In the genomic region with DNA sequence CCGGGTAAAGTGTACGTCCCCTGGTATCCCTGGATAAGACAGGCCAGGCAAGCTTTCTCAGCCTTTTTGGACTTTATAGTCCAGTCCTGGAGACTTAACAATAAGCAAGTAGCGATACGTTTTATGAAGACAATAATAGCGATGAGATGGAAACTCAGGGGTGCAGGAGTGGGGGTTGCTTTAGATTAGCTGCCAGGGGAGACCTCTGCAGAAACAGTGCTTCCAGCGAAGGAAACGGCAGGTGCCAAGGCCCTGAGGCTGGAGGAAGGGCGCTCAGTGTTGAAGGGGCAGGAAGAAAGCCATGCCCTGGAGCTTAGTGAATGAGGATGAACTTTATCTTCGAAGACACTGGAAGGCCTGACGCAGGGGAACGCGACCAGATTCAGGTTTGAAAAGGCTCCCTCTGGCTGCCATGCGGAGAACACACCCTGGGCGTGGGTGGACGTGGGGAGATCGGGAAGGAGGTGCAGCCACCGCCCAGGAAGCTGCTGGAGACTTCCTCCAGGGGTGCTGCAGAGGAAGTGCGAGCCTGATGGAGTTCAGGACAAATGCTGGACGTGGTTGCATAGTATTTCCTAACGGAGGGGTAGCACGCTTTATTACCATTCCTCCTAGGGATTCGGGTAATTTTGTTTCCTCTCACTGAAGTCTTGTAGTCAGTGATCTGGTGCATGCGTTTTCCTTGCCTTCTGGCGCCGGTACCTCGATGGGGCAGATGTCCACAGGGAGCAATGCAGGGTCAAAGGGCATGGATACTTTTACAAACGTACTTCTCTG, we compare ENCODE assay signal across 1 cellular context.
TF ChIP-seq lines count a peak whose summit lies in the region.

No MANE protein-coding gene starts in this region.

TF ChIP-seq in HEK293, 187 proteins besides CTCF, POLR2A, EP300 and RAD21 (continued from another document and continues in another):
- TF ChIP-seq, protein P1, sequence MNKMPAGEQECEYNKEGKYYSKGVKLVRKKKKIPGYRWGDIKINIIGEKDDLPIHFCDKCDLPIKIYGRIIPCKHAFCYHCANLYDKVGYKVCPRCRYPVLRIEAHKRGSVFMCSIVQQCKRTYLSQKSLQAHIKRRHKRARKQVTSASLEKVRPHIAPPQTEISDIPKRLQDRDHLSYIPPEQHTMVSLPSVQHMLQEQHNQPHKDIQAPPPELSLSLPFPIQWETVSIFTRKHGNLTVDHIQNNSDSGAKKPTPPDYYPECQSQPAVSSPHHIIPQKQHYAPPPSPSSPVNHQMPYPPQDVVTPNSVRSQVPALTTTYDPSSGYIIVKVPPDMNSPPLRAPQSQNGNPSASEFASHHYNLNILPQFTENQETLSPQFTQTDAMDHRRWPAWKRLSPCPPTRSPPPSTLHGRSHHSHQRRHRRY (tag by site-specific recombination; IDR thresholded peaks at IDR 0.05): no peak
- TF ChIP-seq ZNF555 (tag by site-specific recombination; conservative IDR thresholded peaks at IDR 0.05) (no peak), ZNF121 (tag by site-specific recombination; IDR thresholded peaks at IDR 0.05) (peak; percentile 19; the same call in 1 of the 2 replicates), KLF1 (tag by site-specific recombination; IDR thresholded peaks at IDR 0.05) (peak; percentile 90), ZNF133 (tag by site-specific recombination; IDR thresholded peaks at IDR 0.05) (no peak), HOXA7 (CRISPR knock-in tag; IDR thresholded peaks at IDR 0.05; ENCODE audit: borderline replicate concordance) (no peak), ZNF747 (tag by site-specific recombination; IDR thresholded peaks at IDR 0.05) (no peak), ZNF366 (tag by site-specific recombination; conservative IDR thresholded peaks at IDR 0.05) (peak; percentile 87), ZNF701 (tag by site-specific recombination; IDR thresholded peaks at IDR 0.05) (no peak), ZNF785 (tag by site-specific recombination; IDR thresholded peaks at IDR 0.05) (no peak), ZSCAN30 (tag by site-specific recombination; IDR thresholded peaks at IDR 0.05) (peak; percentile 20; the same call in 1 of the 2 replicates), OSR2 (tag by site-specific recombination; IDR thresholded peaks at IDR 0.05) (peak; percentile 65), ZBTB17 (tag by site-specific recombination; IDR thresholded peaks at IDR 0.05) (peak; percentile 77), ZNF266 (tag by site-specific recombination; IDR thresholded peaks at IDR 0.05; ENCODE audit: low read depth) (no peak), ZNF221 (tag by site-specific recombination; IDR thresholded peaks at IDR 0.05; ENCODE audit: borderline replicate concordance) (no peak), ZEB2 (tag by site-specific recombination; IDR thresholded peaks at IDR 0.05) (peak; percentile 33), GFI1B (tag by site-specific recombination; IDR thresholded peaks at IDR 0.05) (no peak), MEIS1 (CRISPR knock-in tag; IDR thresholded peaks at IDR 0.05; ENCODE audit: borderline replicate concordance) (no peak), ZNF157 (tag by site-specific recombination; IDR thresholded peaks at IDR 0.05) (no peak), SP3 (tag by site-specific recombination; IDR thresholded peaks at IDR 0.05) (peak; percentile 62), ZNF514 (tag by site-specific recombination; IDR thresholded peaks at IDR 0.05) (no peak), SP7 (tag by site-specific recombination; IDR thresholded peaks at IDR 0.05) (peak; percentile 37; the same call in 1 of the 2 replicates), HOXD13 (CRISPR knock-in tag; IDR thresholded peaks at IDR 0.05; ENCODE audit: borderline replicate concordance) (no peak), ZNF654 (tag by site-specific recombination; IDR thresholded peaks at IDR 0.05; ENCODE audit: low read depth) (peak; percentile 9; the same call in 1 of the 2 replicates), ZNF433 (tag by site-specific recombination; IDR thresholded peaks at IDR 0.05; ENCODE audit: low read depth) (no peak), ZNF184 (tag by site-specific recombination; IDR thresholded peaks at IDR 0.05) (no peak), ZNF677 (tag by site-specific recombination; IDR thresholded peaks at IDR 0.05) (no peak), PRDM1 (tag by site-specific recombination; IDR thresholded peaks at IDR 0.05) (peak; percentile 6; the same call in 1 of the 2 replicates), ZNF629 (tag by site-specific recombination; IDR thresholded peaks at IDR 0.05) (peak; percentile 19; the same call in 1 of the 2 replicates), YY2 (tag by site-specific recombination; IDR thresholded peaks at IDR 0.05) (no peak; the same call in 1 of the 2 replicates), KLF16 (tag by site-specific recombination; IDR thresholded peaks at IDR 0.05) (peak; percentile 46; the same call in 1 of the 2 replicates), ZNF169 (tag by site-specific recombination; IDR thresholded peaks at IDR 0.05) (no peak), YY1 (tag by site-specific recombination; IDR thresholded peaks at IDR 0.05) (no peak; the same call in 1 of the 2 replicates), TCF7L2 (IDR thresholded peaks at IDR 0.05; ENCODE audit: borderline replicate concordance, low read depth, low read length) (no peak), ZNF19 (tag by site-specific recombination; IDR thresholded peaks at IDR 0.05; ENCODE audit: low read depth) (no peak), KLF10 (tag by site-specific recombination; IDR thresholded peaks at IDR 0.05) (no peak), ZNF624 (tag by site-specific recombination; IDR thresholded peaks at IDR 0.05) (no peak), TRIM28 (IDR thresholded peaks at IDR 0.05; ENCODE audit: borderline replicate concordance, low read length) (no peak), ZFP37 (tag by site-specific recombination; IDR thresholded peaks at IDR 0.05) (no peak), OVOL3 (tag by site-specific recombination; IDR thresholded peaks at IDR 0.05) (0 out of 2 replicates have a peak, but pooled peaks have one; percentile 7), ZNF658 (tag by site-specific recombination; IDR thresholded peaks at IDR 0.05) (no peak), MZF1 (tag by site-specific recombination; IDR thresholded peaks at IDR 0.05; ENCODE audit: borderline replicate concordance) (no peak; the same call in 1 of the 2 replicates)
- TF ChIP-seq, protein P2, sequence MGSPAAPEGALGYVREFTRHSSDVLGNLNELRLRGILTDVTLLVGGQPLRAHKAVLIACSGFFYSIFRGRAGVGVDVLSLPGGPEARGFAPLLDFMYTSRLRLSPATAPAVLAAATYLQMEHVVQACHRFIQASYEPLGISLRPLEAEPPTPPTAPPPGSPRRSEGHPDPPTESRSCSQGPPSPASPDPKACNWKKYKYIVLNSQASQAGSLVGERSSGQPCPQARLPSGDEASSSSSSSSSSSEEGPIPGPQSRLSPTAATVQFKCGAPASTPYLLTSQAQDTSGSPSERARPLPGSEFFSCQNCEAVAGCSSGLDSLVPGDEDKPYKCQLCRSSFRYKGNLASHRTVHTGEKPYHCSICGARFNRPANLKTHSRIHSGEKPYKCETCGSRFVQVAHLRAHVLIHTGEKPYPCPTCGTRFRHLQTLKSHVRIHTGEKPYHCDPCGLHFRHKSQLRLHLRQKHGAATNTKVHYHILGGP (tag by site-specific recombination; IDR thresholded peaks at IDR 0.05): no peak
- TF ChIP-seq, protein P3, sequence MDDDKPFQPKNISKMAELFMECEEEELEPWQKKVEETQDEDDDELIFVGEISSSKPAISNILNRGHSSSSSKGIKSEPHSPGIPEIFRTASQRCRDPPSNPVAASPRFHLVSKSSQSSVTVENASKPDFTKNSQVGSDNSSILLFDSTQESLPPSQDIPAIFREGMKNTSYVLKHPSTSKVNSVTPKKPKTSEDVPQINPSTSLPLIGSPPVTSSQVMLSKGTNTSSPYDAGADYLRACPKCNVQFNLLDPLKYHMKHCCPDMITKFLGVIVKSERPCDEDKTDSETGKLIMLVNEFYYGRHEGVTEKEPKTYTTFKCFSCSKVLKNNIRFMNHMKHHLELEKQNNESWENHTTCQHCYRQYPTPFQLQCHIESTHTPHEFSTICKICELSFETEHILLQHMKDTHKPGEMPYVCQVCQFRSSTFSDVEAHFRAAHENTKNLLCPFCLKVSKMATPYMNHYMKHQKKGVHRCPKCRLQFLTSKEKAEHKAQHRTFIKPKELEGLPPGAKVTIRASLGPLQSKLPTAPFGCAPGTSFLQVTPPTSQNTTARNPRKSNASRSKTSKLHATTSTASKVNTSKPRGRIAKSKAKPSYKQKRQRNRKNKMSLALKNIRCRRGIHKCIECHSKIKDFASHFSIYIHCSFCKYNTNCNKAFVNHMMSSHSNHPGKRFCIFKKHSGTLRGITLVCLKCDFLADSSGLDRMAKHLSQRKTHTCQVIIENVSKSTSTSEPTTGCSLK (tag by site-specific recombination; IDR thresholded peaks at IDR 0.05): no peak
- TF ChIP-seq, protein P4, sequence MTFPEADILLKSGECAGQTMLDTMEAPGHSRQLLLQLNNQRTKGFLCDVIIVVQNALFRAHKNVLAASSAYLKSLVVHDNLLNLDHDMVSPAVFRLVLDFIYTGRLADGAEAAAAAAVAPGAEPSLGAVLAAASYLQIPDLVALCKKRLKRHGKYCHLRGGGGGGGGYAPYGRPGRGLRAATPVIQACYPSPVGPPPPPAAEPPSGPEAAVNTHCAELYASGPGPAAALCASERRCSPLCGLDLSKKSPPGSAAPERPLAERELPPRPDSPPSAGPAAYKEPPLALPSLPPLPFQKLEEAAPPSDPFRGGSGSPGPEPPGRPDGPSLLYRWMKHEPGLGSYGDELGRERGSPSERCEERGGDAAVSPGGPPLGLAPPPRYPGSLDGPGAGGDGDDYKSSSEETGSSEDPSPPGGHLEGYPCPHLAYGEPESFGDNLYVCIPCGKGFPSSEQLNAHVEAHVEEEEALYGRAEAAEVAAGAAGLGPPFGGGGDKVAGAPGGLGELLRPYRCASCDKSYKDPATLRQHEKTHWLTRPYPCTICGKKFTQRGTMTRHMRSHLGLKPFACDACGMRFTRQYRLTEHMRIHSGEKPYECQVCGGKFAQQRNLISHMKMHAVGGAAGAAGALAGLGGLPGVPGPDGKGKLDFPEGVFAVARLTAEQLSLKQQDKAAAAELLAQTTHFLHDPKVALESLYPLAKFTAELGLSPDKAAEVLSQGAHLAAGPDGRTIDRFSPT (tag by site-specific recombination; IDR thresholded peaks at IDR 0.05): no peak
- TF ChIP-seq, protein P5, sequence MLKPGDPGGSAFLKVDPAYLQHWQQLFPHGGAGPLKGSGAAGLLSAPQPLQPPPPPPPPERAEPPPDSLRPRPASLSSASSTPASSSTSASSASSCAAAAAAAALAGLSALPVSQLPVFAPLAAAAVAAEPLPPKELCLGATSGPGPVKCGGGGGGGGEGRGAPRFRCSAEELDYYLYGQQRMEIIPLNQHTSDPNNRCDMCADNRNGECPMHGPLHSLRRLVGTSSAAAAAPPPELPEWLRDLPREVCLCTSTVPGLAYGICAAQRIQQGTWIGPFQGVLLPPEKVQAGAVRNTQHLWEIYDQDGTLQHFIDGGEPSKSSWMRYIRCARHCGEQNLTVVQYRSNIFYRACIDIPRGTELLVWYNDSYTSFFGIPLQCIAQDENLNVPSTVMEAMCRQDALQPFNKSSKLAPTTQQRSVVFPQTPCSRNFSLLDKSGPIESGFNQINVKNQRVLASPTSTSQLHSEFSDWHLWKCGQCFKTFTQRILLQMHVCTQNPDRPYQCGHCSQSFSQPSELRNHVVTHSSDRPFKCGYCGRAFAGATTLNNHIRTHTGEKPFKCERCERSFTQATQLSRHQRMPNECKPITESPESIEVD (tag by site-specific recombination; IDR thresholded peaks at IDR 0.05): no peak
- TF ChIP-seq, protein P6, sequence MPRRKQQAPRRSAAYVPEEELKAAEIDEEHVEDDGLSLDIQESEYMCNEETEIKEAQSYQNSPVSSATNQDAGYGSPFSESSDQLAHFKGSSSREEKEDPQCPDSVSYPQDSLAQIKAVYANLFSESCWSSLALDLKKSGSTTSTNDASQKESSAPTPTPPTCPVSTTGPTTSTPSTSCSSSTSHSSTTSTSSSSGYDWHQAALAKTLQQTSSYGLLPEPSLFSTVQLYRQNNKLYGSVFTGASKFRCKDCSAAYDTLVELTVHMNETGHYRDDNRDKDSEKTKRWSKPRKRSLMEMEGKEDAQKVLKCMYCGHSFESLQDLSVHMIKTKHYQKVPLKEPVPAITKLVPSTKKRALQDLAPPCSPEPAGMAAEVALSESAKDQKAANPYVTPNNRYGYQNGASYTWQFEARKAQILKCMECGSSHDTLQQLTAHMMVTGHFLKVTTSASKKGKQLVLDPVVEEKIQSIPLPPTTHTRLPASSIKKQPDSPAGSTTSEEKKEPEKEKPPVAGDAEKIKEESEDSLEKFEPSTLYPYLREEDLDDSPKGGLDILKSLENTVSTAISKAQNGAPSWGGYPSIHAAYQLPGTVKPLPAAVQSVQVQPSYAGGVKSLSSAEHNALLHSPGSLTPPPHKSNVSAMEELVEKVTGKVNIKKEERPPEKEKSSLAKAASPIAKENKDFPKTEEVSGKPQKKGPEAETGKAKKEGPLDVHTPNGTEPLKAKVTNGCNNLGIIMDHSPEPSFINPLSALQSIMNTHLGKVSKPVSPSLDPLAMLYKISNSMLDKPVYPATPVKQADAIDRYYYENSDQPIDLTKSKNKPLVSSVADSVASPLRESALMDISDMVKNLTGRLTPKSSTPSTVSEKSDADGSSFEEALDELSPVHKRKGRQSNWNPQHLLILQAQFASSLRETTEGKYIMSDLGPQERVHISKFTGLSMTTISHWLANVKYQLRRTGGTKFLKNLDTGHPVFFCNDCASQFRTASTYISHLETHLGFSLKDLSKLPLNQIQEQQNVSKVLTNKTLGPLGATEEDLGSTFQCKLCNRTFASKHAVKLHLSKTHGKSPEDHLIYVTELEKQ (tag by site-specific recombination; IDR thresholded peaks at IDR 0.05; ENCODE audit: borderline replicate concordance): no peak
- TF ChIP-seq, protein P7, sequence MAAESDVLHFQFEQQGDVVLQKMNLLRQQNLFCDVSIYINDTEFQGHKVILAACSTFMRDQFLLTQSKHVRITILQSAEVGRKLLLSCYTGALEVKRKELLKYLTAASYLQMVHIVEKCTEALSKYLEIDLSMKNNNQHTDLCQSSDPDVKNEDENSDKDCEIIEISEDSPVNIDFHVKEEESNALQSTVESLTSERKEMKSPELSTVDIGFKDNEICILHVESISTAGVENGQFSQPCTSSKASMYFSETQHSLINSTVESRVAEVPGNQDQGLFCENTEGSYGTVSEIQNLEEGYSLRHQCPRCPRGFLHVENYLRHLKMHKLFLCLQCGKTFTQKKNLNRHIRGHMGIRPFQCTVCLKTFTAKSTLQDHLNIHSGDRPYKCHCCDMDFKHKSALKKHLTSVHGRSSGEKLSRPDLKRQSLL (tag by site-specific recombination; IDR thresholded peaks at IDR 0.05): peak; percentile 84
- TF ChIP-seq, protein P8, sequence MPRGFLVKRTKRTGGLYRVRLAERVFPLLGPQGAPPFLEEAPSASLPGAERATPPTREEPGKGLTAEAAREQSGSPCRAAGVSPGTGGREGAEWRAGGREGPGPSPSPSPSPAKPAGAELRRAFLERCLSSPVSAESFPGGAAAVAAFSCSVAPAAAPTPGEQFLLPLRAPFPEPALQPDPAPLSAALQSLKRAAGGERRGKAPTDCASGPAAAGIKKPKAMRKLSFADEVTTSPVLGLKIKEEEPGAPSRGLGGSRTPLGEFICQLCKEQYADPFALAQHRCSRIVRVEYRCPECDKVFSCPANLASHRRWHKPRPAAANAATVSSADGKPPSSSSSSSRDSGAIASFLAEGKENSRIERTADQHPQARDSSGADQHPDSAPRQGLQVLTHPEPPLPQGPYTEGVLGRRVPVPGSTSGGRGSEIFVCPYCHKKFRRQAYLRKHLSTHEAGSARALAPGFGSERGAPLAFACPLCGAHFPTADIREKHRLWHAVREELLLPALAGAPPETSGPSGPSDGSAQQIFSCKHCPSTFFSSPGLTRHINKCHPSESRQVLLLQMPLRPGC (tag by site-specific recombination; IDR thresholded peaks at IDR 0.05): peak; percentile 20; the same call in 1 of the 2 replicates
